In genomic region chr2:15969214-15969613, GRCh38 we compare ENCODE assay signal across 14 cellular contexts. TPM values are rescaled to one million over a fixed set of nuclear protein-coding genes. Genes with fewer than 3 reads are reported as not detected.
DNase-seq lines count a peak whose midpoint lies in the region; ATAC-seq and TF ChIP-seq lines count a peak whose summit lies in the region.
"Had no signal": no experiment of that assay in that cellular context is flagged by ENCODE, and none has a peak within 500 bp of the region (broad histone marks: within the 10 kb centered on the region; RNA-seq: fewer than 3 reads in every experiment).

No MANE protein-coding gene starts in this region.

- no TSS peak for BruUV-seq in Calu3 (replicated peaks; lab: Mats Ljungman, UMichigan)

- H3K27me3 Mint-ChIP-seq in activated T-cell treated with anti-CD3 and anti-CD28 coated beads, Interleukin-2, amount 50 U/mL, for 72 hours (ENCODE audit: low read depth), result peaks cover 15% of the 10 kb centered on the region
- no peaks in the 10 kb centered on the region for H3K27me3 Mint-ChIP-seq in activated T-cell treated with anti-CD3 and anti-CD28 coated beads, Interleukin-2, amount 50 U/mL, for 4 hours (ENCODE audit: low read depth)
- no peaks in the 10 kb centered on the region for H3K27me3 Mint-ChIP-seq in Calu3 (ENCODE audit: unreplicated experiment)
- no peaks in the 10 kb centered on the region for H3K27me3 Mint-ChIP-seq in activated naive CD8-positive, alpha-beta T cell
- no peaks in the 10 kb centered on the region for H3K27me3 Mint-ChIP-seq in mesothelial cell of epicardium (ENCODE audit: low read depth)

- no peak for ATAC-seq in activated T-cell treated with anti-CD3 and anti-CD28 coated beads, Interleukin-2, amount 50 U/mL, for 72 hours (replicated peaks in 1 of 2)
- no peak for ATAC-seq in activated T-cell treated with anti-CD3 and anti-CD28 coated beads, Interleukin-2, amount 50 U/mL, for 4 hours
- ATAC-seq: GM12878, GM23338 had no signal

- TF ChIP-seq CTCF in Calu3 (IDR thresholded peaks at IDR 0.05; ENCODE audit: unreplicated experiment), result no peak
- no peak for TF ChIP-seq CTCF in mesothelial cell of epicardium (IDR thresholded peaks at IDR 0.05; ENCODE audit: unreplicated experiment)
- TF ChIP-seq CTCF in tibial nerve (IDR thresholded peaks at IDR 0.05), result no peak

- intact Hi-C loops in Calu3 (cut with micrococcal nuclease; ENCODE audit: unreplicated experiment), result loop anchor here (5.0 kb wide), 2 partner anchors 38 to 173 kb away; no protein-coding TSS in a partner anchor

- H3K4me1 ChIP-seq in tibial nerve, result no peaks in the 10 kb centered on the region

- no peaks in the 10 kb centered on the region for H3K9me3 Mint-ChIP-seq in activated T-cell treated with anti-CD3 and anti-CD28 coated beads, Interleukin-2, amount 50 U/mL, for 72 hours
- no peaks in the 10 kb centered on the region for H3K9me3 Mint-ChIP-seq in activated T-cell treated with anti-CD3 and anti-CD28 coated beads, Interleukin-2, amount 50 U/mL, for 4 hours
- H3K9me3 Mint-ChIP-seq in Calu3 (ENCODE audit: low read depth, unreplicated experiment) (no peaks in the 10 kb centered on the region), mesothelial cell of epicardium (no peaks in the 10 kb centered on the region)
- H3K9me3 Mint-ChIP-seq in activated naive CD8-positive, alpha-beta T cell (ENCODE audit: low read depth), result no peaks in the 10 kb centered on the region
- H3K9me3 Mint-ChIP-seq: CD14-positive monocyte, GM23338 had no signal

- no peak overlapping the region for H3K27ac Mint-ChIP-seq in activated T-cell treated with anti-CD3 and anti-CD28 coated beads, Interleukin-2, amount 50 U/mL, for 72 hours
- H3K27ac Mint-ChIP-seq in Calu3 (ENCODE audit: unreplicated experiment) (peak overlapping the region; percentile 87), mesothelial cell of epicardium (peak overlapping the region; percentile 0)
- H3K27ac Mint-ChIP-seq in activated naive CD8-positive, alpha-beta T cell, result no peak overlapping the region
- H3K27ac Mint-ChIP-seq: CD14-positive monocyte; CD8-positive, alpha-beta memory T cell; GM23338 had no signal

- H3K27ac ChIP-seq in tibial nerve, result no peak overlapping the region

- no peaks in the 10 kb centered on the region for H3K27me3 ChIP-seq in tibial nerve

- no peak for TF ChIP-seq EP300 in tibial nerve (IDR thresholded peaks at IDR 0.05)

- no peak for TF ChIP-seq POLR2A in tibial nerve (IDR thresholded peaks at IDR 0.05)

- no peaks in the 10 kb centered on the region for H3K36me3 ChIP-seq in tibial nerve

- H3K4me3 Mint-ChIP-seq in activated T-cell treated with anti-CD3 and anti-CD28 coated beads, Interleukin-2, amount 50 U/mL, for 72 hours, result peak overlapping the region; percentile 46 to 68
- no peak overlapping the region for H3K4me3 Mint-ChIP-seq in activated T-cell treated with anti-CD3 and anti-CD28 coated beads, Interleukin-2, amount 50 U/mL, for 4 hours
- H3K4me3 Mint-ChIP-seq in Calu3 (ENCODE audit: low read depth, unreplicated experiment) (no peak overlapping the region), mesothelial cell of epicardium (no peak overlapping the region)
- peak overlapping the region; percentile 38 for H3K4me3 Mint-ChIP-seq in activated naive CD8-positive, alpha-beta T cell
- H3K4me3 Mint-ChIP-seq: CD14-positive monocyte; CD8-positive, alpha-beta memory T cell; GM23338 had no signal

- H3K4me1 Mint-ChIP-seq in activated T-cell treated with anti-CD3 and anti-CD28 coated beads, Interleukin-2, amount 50 U/mL, for 72 hours (ENCODE audit: low read depth), result peaks cover 82% of the 10 kb centered on the region
- peaks cover 47% of the 10 kb centered on the region for H3K4me1 Mint-ChIP-seq in activated T-cell treated with anti-CD3 and anti-CD28 coated beads, Interleukin-2, amount 50 U/mL, for 4 hours (ENCODE audit: low read depth)
- peaks cover 73% of the 10 kb centered on the region for H3K4me1 Mint-ChIP-seq in Calu3 (ENCODE audit: low read depth, unreplicated experiment)
- H3K4me1 Mint-ChIP-seq in activated naive CD8-positive, alpha-beta T cell (ENCODE audit: low read depth), result peaks cover 53% of the 10 kb centered on the region
- peaks cover 36% of the 10 kb centered on the region for H3K4me1 Mint-ChIP-seq in mesothelial cell of epicardium

- no peaks in the 10 kb centered on the region for H3K36me3 Mint-ChIP-seq in activated T-cell treated with anti-CD3 and anti-CD28 coated beads, Interleukin-2, amount 50 U/mL, for 72 hours (ENCODE audit: insufficient read depth in 2 of 2)
- no peaks in the 10 kb centered on the region for H3K36me3 Mint-ChIP-seq in activated T-cell treated with anti-CD3 and anti-CD28 coated beads, Interleukin-2, amount 50 U/mL, for 4 hours (ENCODE audit: insufficient read depth)
- H3K36me3 Mint-ChIP-seq in Calu3 (ENCODE audit: insufficient read depth, unreplicated experiment) (peaks cover 7% of the 10 kb centered on the region), mesothelial cell of epicardium (no peaks in the 10 kb centered on the region)
- H3K36me3 Mint-ChIP-seq in activated naive CD8-positive, alpha-beta T cell, result peaks cover 3% of the 10 kb centered on the region
- H3K36me3 Mint-ChIP-seq: CD14-positive monocyte; CD8-positive, alpha-beta memory T cell had no signal

- no peak for DNase-seq in activated T-cell treated with anti-CD3 and anti-CD28 coated beads, Interleukin-2, amount 50 U/mL, for 72 hours
- no peak for DNase-seq in activated T-cell treated with anti-CD3 and anti-CD28 coated beads, Interleukin-2, amount 50 U/mL, for 4 hours
- DNase-seq in Calu3 (no peak), mesothelial cell of epicardium (ENCODE audit: low spot score in 2 of 2, unreplicated experiment in 2 of 2) (no peak), tibial nerve (ENCODE audit: low spot score in 2 of 2) (no peak), NCI-H82 (lab: John Stamatoyannopoulos, UW) (no peak)
- DNase-seq: CD8-positive, alpha-beta memory T cell; DMS79; H7 had no signal

- CTCF ChIA-PET in Calu3 (lab: Charles Lee), result interaction anchor here (0.6 kb wide), 2 partner anchors 134 to 749 kb away, joined by 6 to 9 read pairs; no protein-coding TSS in a partner anchor

- H3K4me3 ChIP-seq in tibial nerve, result no peak overlapping the region
- H3K4me3 ChIP-seq: GM12878, GM23338 had no signal

- 82 to 88% methylated on average over 4 of the region's 4 CpGs for WGBS in tibial nerve, 2 donors

- H3K9me3 ChIP-seq in tibial nerve, result no peaks in the 10 kb centered on the region

RNA-seq across cellular contexts. Expression of gene MYCN, which starts 28.9 kb away (rescaled TPM):
- total RNA-seq in activated T-cell treated with anti-CD3 and anti-CD28 coated beads, Interleukin-2, amount 50 U/mL, for 72 hours, result under 1 TPM in 1 of 2 donors, not detected in 1; 0.12 TPM
- total RNA-seq in activated T-cell treated with anti-CD3 and anti-CD28 coated beads, Interleukin-2, amount 50 U/mL, for 4 hours, result under 1 TPM; 0.40 to 0.60 (median 0.40) TPM
- total RNA-seq in Calu3 (2022), result 5.5 and 8.7 TPM in 2 replicates
- total RNA-seq in mesothelial cell of epicardium, result 69.1 to 79.4 TPM (median 72.5 TPM) in 3 replicates
- total RNA-seq in tibial nerve, result 1 to 10 TPM; 4.1 to 9.9 (median 6.9) TPM
- total RNA-seq: CD8-positive, alpha-beta memory T cell; G401; GM12878 had no signal

Comparison
In these comparisons a context has a peak if more than half of its experiments do, and no peak if none do; other contexts are left out.
1. H3K4me3 Mint-ChIP-seq: peak in activated T-cell treated with anti-CD3 and anti-CD28 coated beads, Interleukin-2, amount 50 U/mL, for 72 hours (2 of 2) and activated naive CD8-positive, alpha-beta T cell (single experiment); none in activated T-cell treated with anti-CD3 and anti-CD28 coated beads, Interleukin-2, amount 50 U/mL, for 4 hours (single experiment), Calu3 (single experiment) and mesothelial cell of epicardium (single experiment).
2. H3K27ac Mint-ChIP-seq: peak in Calu3 (single experiment) and mesothelial cell of epicardium (single experiment); none in activated T-cell treated with anti-CD3 and anti-CD28 coated beads, Interleukin-2, amount 50 U/mL, for 72 hours (single experiment) and activated naive CD8-positive, alpha-beta T cell (single experiment).